8 cellular contexts compared by ENCODE assay signal in genomic region chr1:156493154-156493631, GRCh38. TPM values are rescaled to one million over a fixed set of nuclear protein-coding genes. Genes with fewer than 3 reads are reported as not detected.
A peak's percentile ranks its signal among the peaks of the same experiment; 100 is the strongest.
DNase-seq lines count a peak whose midpoint lies in the region; ATAC-seq and FAIRE-seq lines count a peak whose summit lies in the region.

No MANE protein-coding gene starts in this region.

- H3K27me3 ChIP-seq in mucosa of stomach (ENCODE audit: control insufficient read depth, insufficient read depth, low read length) = no peaks in the 10 kb centered on the region
- H3K27me3 ChIP-seq in small intestine (ENCODE audit: control insufficient read depth in 2 of 2, insufficient read depth in 2 of 2, low read length in 2 of 2) = no peaks in the 10 kb centered on the region

- DNase-seq in stimulated activated naive CD8-positive, alpha-beta T cell treated with anti-CD3 and anti-CD28 coated beads, Interleukin-15, Interleukin-2, amounts not matched to agents 100 U/mL and 50 U/mL, for 24 hours = no peak
- DNase-seq in small intestine = no peak
- DNase-seq in NCI-H1436 (lab: John Stamatoyannopoulos, UW) = no peak

- H3K9me3 Mint-ChIP-seq in stimulated activated naive CD8-positive, alpha-beta T cell treated with anti-CD3 and anti-CD28 coated beads, Interleukin-15, Interleukin-2, amounts not matched to agents 100 ng/mL and 50 ng/mL, for 24 hours = no peaks in the 10 kb centered on the region

- peak overlapping the region; percentile 24 for H3K27ac ChIP-seq in angular gyrus (ENCODE audit: low read depth, low read length)
- H3K27ac ChIP-seq in small intestine (ENCODE audit: low read depth in 1 of 2, low read length in 1 of 2) = peak overlapping the region in 1 of 2 donors; percentile 22

- peaks cover 100% of the 10 kb centered on the region for H3K4me1 Mint-ChIP-seq in stimulated activated naive CD8-positive, alpha-beta T cell treated with anti-CD3 and anti-CD28 coated beads, Interleukin-15, Interleukin-2, amounts not matched to agents 100 ng/mL and 50 ng/mL, for 24 hours (ENCODE audit: low read depth)

- FAIRE-seq in small intestine (lab: Jason Lieb, UNC) = no peak

- no peaks in the 10 kb centered on the region for H3K27me3 Mint-ChIP-seq in stimulated activated naive CD8-positive, alpha-beta T cell treated with anti-CD3 and anti-CD28 coated beads, Interleukin-15, Interleukin-2, amounts not matched to agents 100 ng/mL and 50 ng/mL, for 24 hours

- H3K36me3 Mint-ChIP-seq in stimulated activated naive CD8-positive, alpha-beta T cell treated with anti-CD3 and anti-CD28 coated beads, Interleukin-15, Interleukin-2, amounts not matched to agents 100 ng/mL and 50 ng/mL, for 24 hours (ENCODE audit: low read depth) = peaks cover 15% of the 10 kb centered on the region

- H3K9ac ChIP-seq in mucosa of stomach (ENCODE audit: low read length) = peak overlapping the region; percentile 2

- H3K9me3 ChIP-seq in mucosa of stomach (ENCODE audit: control insufficient read depth, low read length) = no peaks in the 10 kb centered on the region
- no peaks in the 10 kb centered on the region for H3K9me3 ChIP-seq in small intestine (ENCODE audit: control insufficient read depth, low read depth)

- peak overlapping the region; percentile 82 for H3K27ac Mint-ChIP-seq in stimulated activated naive CD8-positive, alpha-beta T cell treated with anti-CD3 and anti-CD28 coated beads, Interleukin-15, Interleukin-2, amounts not matched to agents 100 ng/mL and 50 ng/mL, for 24 hours

- H3K36me3 ChIP-seq in mucosa of stomach (ENCODE audit: control insufficient read depth, insufficient read depth, low read length) = peaks cover 9% of the 10 kb centered on the region
- no peaks in the 10 kb centered on the region for H3K36me3 ChIP-seq in small intestine (ENCODE audit: control insufficient read depth in 2 of 2, insufficient read depth in 2 of 2, low read length in 2 of 2)

- WGBS in small intestine, 3 donors = 55 to 68% (median 63%) methylated on average over 11 of the region's 11 CpGs

- peaks cover 99% of the 10 kb centered on the region for H3K4me1 ChIP-seq in mucosa of stomach (ENCODE audit: control insufficient read depth, insufficient read depth, low read length)
- H3K4me1 ChIP-seq in small intestine (ENCODE audit: control insufficient read depth in 2 of 2, insufficient read depth in 1 of 2, low read depth in 1 of 2, low read length in 1 of 2) = peaks cover 29 to 74% of the 10 kb centered on the region in 2 donors

- peak overlapping the region; percentile 72 for H3K4me3 Mint-ChIP-seq in stimulated activated naive CD8-positive, alpha-beta T cell treated with anti-CD3 and anti-CD28 coated beads, Interleukin-15, Interleukin-2, amounts not matched to agents 100 ng/mL and 50 ng/mL, for 24 hours

- H3K4me3 ChIP-seq in mucosa of stomach (ENCODE audit: low read length) (no peak overlapping the region), small intestine (ENCODE audit: low read depth in 1 of 2, low read length in 2 of 2) (no peak overlapping the region)

- ATAC-seq in stimulated activated naive CD8-positive, alpha-beta T cell treated with anti-CD3 and anti-CD28 coated beads, Interleukin-15, Interleukin-2, amounts not matched to agents 100 U/mL and 50 U/mL, for 24 hours = no peak
- ATAC-seq in GM21619 (IDR thresholded peaks at IDR 0.05; ENCODE audit: unreplicated experiment) (no peak), HG02798 (IDR thresholded peaks at IDR 0.05; ENCODE audit: poor library complexity, unreplicated experiment) (no peak)

RNA-seq across cellular contexts. Expression of gene MEF2D, which starts 7.4 kb away (rescaled TPM):
- 10 to 100 TPM in 1 of 3 donors, 1 to 10 TPM in 2; 5.8 to 16.8 (median 9.2) TPM for polyA plus RNA-seq in small intestine
